In genomic region chr2:169572189-169572588, GRCh38 we compare ENCODE assay signal across 17 cellular contexts. TPM values are rescaled to one million over a fixed set of nuclear protein-coding genes. Genes with fewer than 3 reads are reported as not detected.
DNase-seq lines count a peak whose midpoint lies in the region; ATAC-seq and TF ChIP-seq lines count a peak whose summit lies in the region.
"Had no signal": no experiment of that assay in that cellular context is flagged by ENCODE, and none has a peak within 500 bp of the region (broad histone marks: within the 10 kb centered on the region; RNA-seq: fewer than 3 reads in every experiment).

No MANE protein-coding gene starts in this region.

- H3K79me2 ChIP-seq in smooth muscle cell (ENCODE audit: low read depth): peaks cover 46% of the 10 kb centered on the region

- WGBS in smooth muscle cell (ENCODE audit: low lambda C conversion rate): 81% methylated on average over 1 of the region's 1 CpG

- no peaks in the 10 kb centered on the region for H3F3A ChIP-seq in smooth muscle cell (ENCODE audit: low read depth)

- H3K27me3 ChIP-seq in left ventricle myocardium inferior (ENCODE audit: low read depth) (no peaks in the 10 kb centered on the region), duodenal mucosa (ENCODE audit: control insufficient read depth in 1 of 2, insufficient read depth in 2 of 2, low read length in 2 of 2) (no peaks in the 10 kb centered on the region), smooth muscle cell (ENCODE audit: low read depth) (no peaks in the 10 kb centered on the region)
- H3K27me3 ChIP-seq: esophagus squamous epithelium had no signal

- H3K36me3 ChIP-seq in left ventricle myocardium inferior: no peaks in the 10 kb centered on the region
- peaks cover 0 to 7% of the 10 kb centered on the region in 2 donors for H3K36me3 ChIP-seq in duodenal mucosa (ENCODE audit: control insufficient read depth in 1 of 2, insufficient read depth in 2 of 2, low read length in 2 of 2)
- H3K36me3 ChIP-seq in smooth muscle cell (ENCODE audit: low read depth): no peaks in the 10 kb centered on the region

- TF ChIP-seq CTCF in left ventricle myocardium inferior (IDR thresholded peaks at IDR 0.05; ENCODE audit: borderline replicate concordance) (no peak), NB4 (IDR thresholded peaks at IDR 0.05; ENCODE audit: low read depth, low read length) (no peak), smooth muscle cell (IDR thresholded peaks at IDR 0.05; ENCODE audit: borderline replicate concordance, insufficient read depth, poor library complexity, severe bottlenecking) (no peak)

- no peak for TF ChIP-seq POLR2A in NB4 (IDR thresholded peaks at IDR 0.05; ENCODE audit: extremely low read depth, insufficient read length)

- H3K27ac ChIP-seq in left ventricle myocardium inferior (replicated peaks): no peak overlapping the region
- no peak overlapping the region for H3K27ac ChIP-seq in duodenal mucosa (ENCODE audit: low read depth, low read length)
- H3K27ac ChIP-seq in smooth muscle cell (ENCODE audit: low read depth): no peak overlapping the region

- peaks cover 42% of the 10 kb centered on the region for H3K4me1 ChIP-seq in left ventricle myocardium inferior
- peaks cover 7 to 10% of the 10 kb centered on the region in 2 donors for H3K4me1 ChIP-seq in duodenal mucosa (ENCODE audit: control insufficient read depth in 1 of 2, insufficient read depth in 2 of 2, low read length in 2 of 2)
- peaks cover 14% of the 10 kb centered on the region for H3K4me1 ChIP-seq in smooth muscle cell (ENCODE audit: low read depth)

- ATAC-seq in Right ventricle myocardium superior (ENCODE audit: poor library complexity) (no peak), GM21526 (IDR thresholded peaks at IDR 0.05; ENCODE audit: low FRiP score, unreplicated experiment) (no peak)
- ATAC-seq: activated CD4-positive, alpha-beta T cell treated with anti-CD3 and anti-CD28 coated beads for 36 hours had no signal

- peak overlapping the region; percentile 83 for H3K4me2 ChIP-seq in smooth muscle cell

- intact Hi-C loops in left ventricle myocardium inferior (cut with micrococcal nuclease) (no loop called here), Right ventricle myocardium superior (cut with DNase I) (no loop called here)

- no peak overlapping the region for H3K9ac ChIP-seq in duodenal mucosa (ENCODE audit: low read depth in 1 of 2, low read length in 2 of 2)
- no peak overlapping the region for H3K9ac ChIP-seq in smooth muscle cell (ENCODE audit: low read depth)

- H3K4me3 ChIP-seq in left ventricle myocardium inferior: peak overlapping the region; percentile 79
- peak overlapping the region; percentile 96 for H3K4me3 ChIP-seq in NB4 (ENCODE audit: low read depth, low read length)
- peak overlapping the region; percentile 39 to 88 for H3K4me3 ChIP-seq in duodenal mucosa (ENCODE audit: low read depth in 1 of 2, low read length in 2 of 2)
- H3K4me3 ChIP-seq in smooth muscle cell: peak overlapping the region; percentile 69

- no peaks in the 10 kb centered on the region for H4K20me1 ChIP-seq in smooth muscle cell (ENCODE audit: low read depth)

- H3K9me3 ChIP-seq in left ventricle myocardium inferior (replicated peaks) (no peaks in the 10 kb centered on the region), duodenal mucosa (ENCODE audit: control insufficient read depth in 1 of 2, low read length in 2 of 2) (no peaks in the 10 kb centered on the region), smooth muscle cell (replicated peaks; ENCODE audit: low read depth) (no peaks in the 10 kb centered on the region)
- H3K9me3 ChIP-seq: esophagus squamous epithelium had no signal

- H2AFZ ChIP-seq in smooth muscle cell (ENCODE audit: low read depth): no peak overlapping the region

- DNase-seq in left ventricle myocardium inferior: no peak
- no peak for DNase-seq in Right ventricle myocardium superior
- no peak for DNase-seq in NB4 (ENCODE audit: low read depth)
- no peak for DNase-seq in smooth muscle cell (lab: John Stamatoyannopoulos, UW; ENCODE audit: unreplicated experiment)
- no peak for DNase-seq in DMS53 treated with DMSO at 0.1 percent for 48 hours (lab: John Stamatoyannopoulos, UW; ENCODE audit: unreplicated experiment)
- DNase-seq in activated naive CD4-positive, alpha-beta T cell (lab: John Stamatoyannopoulos, UW): no peak
- DNase-seq: activated CD4-positive, alpha-beta T cell treated with anti-CD3 and anti-CD28 coated beads for 36 hours; activated naive CD4-positive, alpha-beta T cell treated with Interleukin-2 at 50 U/mL for 16 hours; cortex of kidney; esophagus squamous epithelium; KBM-7; NCI-H146; NCI-H446; posterior cingulate gyrus; T-helper 2 cell had no signal

RNA-seq across cellular contexts. Expression of gene FASTKD1, which starts 1.5 kb away (rescaled TPM):
- 121 TPM for total RNA-seq in left ventricle myocardium inferior
- total RNA-seq in Right ventricle myocardium superior: 111 TPM
- total RNA-seq in smooth muscle cell: 24.7 and 26.3 TPM in 2 replicates
- polyA plus RNA-seq in smooth muscle cell: 17.2 and 21.8 TPM in 2 replicates

RNA-seq across cellular contexts. Expression of gene PPIG, which starts 12.0 kb away (rescaled TPM):
- 38.0 TPM for total RNA-seq in left ventricle myocardium inferior
- 35.5 TPM for total RNA-seq in Right ventricle myocardium superior
- 32.2 and 34.4 TPM in 2 replicates for total RNA-seq in smooth muscle cell
- 51.1 and 53.0 TPM in 2 replicates for polyA plus RNA-seq in smooth muscle cell
